Comparison of ENCODE assay signal across 27 cellular contexts in genomic region chr12:56922032-56922431, GRCh38. TPM values are rescaled to one million over a fixed set of nuclear protein-coding genes. Genes with fewer than 3 reads are reported as not detected.
"Had no signal": no experiment of that assay in that cellular context is flagged by ENCODE, and none has a peak within 500 bp of the region (broad histone marks: within the 10 kb centered on the region; RNA-seq: fewer than 3 reads in every experiment).

No MANE protein-coding gene starts in this region.

- DNase-seq: activated CD4-positive, alpha-beta T cell treated with anti-CD3 and anti-CD28 coated beads, Interleukin-2, amount 10 ng/mL, durations not matched to agents 7 days and 5 days; activated CD4-positive, CD25-positive, alpha-beta regulatory T cell treated with anti-CD3 and anti-CD28 coated beads, Interleukin-2, amount 50 U/mL, for 72 hours; activated CD8-positive, alpha-beta T cell treated with anti-CD3 and anti-CD28 coated beads, Interleukin-2, amount 10 ng/mL, durations not matched to agents 7 days and 5 days; activated gamma-delta T cell treated with Interleukin-2 at 50 U/mL for 16 hours; body of pancreas; effector CD4-positive, alpha-beta T cell; foreskin fibroblast; immature natural killer cell; kidney glomerular epithelial cell; left ventricle myocardium inferior; natural killer cell; right cardiac atrium; stimulated activated CD4-positive, alpha-beta T cell treated with anti-CD3 and anti-CD28 coated beads, Interleukin-4, amount 100 ng/mL, for 4 hours; stimulated activated naive CD8-positive, alpha-beta T cell treated with anti-CD3 and anti-CD28 coated beads, Interleukin-15, Interleukin-2, amounts not matched to agents 100 U/mL and 50 U/mL, for 24 hours; T-helper 9 cell; thyroid gland; WERI-Rb-1 had no signal

- H3K27me3 ChIP-seq: body of pancreas, thyroid gland had no signal

- H3K9me3 ChIP-seq: thyroid gland had no signal

- H3K4me3 ChIP-seq: body of pancreas, left ventricle myocardium inferior, thyroid gland had no signal

- H3K4me1 ChIP-seq: body of pancreas, left ventricle myocardium inferior, thyroid gland had no signal

- H3K27ac ChIP-seq: body of pancreas, left ventricle myocardium inferior, thyroid gland, WERI-Rb-1 had no signal

- H3K36me3 ChIP-seq: left ventricle myocardium inferior, thyroid gland, WERI-Rb-1 had no signal

- ATAC-seq: activated CD8-positive, alpha-beta T cell treated with anti-CD3 and anti-CD28 coated beads, Interleukin-2, amount 10 ng/mL, durations not matched to agents 7 days and 5 days; body of pancreas; natural killer cell; right cardiac atrium; stimulated activated naive CD8-positive, alpha-beta T cell treated with anti-CD3 and anti-CD28 coated beads, Interleukin-15, Interleukin-2, amounts not matched to agents 100 U/mL and 50 U/mL, for 24 hours had no signal

RNA-seq across cellular contexts. Expression of gene SDR9C7, which starts 12.2 kb away (rescaled TPM):
- total RNA-seq: activated CD4-positive, alpha-beta T cell treated with anti-CD3 and anti-CD28 coated beads, Interleukin-2, amount 10 ng/mL, durations not matched to agents 7 days and 5 days; activated CD8-positive, alpha-beta T cell treated with anti-CD3 and anti-CD28 coated beads, Interleukin-2, amount 10 ng/mL, durations not matched to agents 7 days and 5 days; body of pancreas; chondrocyte; epithelial cell of proximal tubule; fibroblast of lung; glomerular endothelial cell; left ventricle myocardium inferior; lung microvascular endothelial cell; osteoblast; pulmonary artery endothelial cell; subcutaneous adipose tissue; T-helper 1 cell treated with Interleukin-12 subunit alpha and Interleukin-12 subunit beta and Interleukin-4 antibody, amounts not matched to agents 30 ng/mL and 1 ng/mL, for 36 hours; thyroid gland; ureter had no signal

RNA-seq across cellular contexts. Expression of gene RDH16, which starts 35.4 kb away (rescaled TPM):
- total RNA-seq: chondrocyte, glomerular endothelial cell had no signal
